Comparison of ENCODE assay signal across 8 cellular contexts in genomic region chr12:100138048-100138907, GRCh38. TPM values are rescaled to one million over a fixed set of nuclear protein-coding genes. Genes with fewer than 3 reads are reported as not detected.
DNase-seq lines count a peak whose midpoint lies in the region; ATAC-seq and TF ChIP-seq lines count a peak whose summit lies in the region.

No MANE protein-coding gene starts in this region.

- no peaks in the 10 kb centered on the region for H3K27me3 Mint-ChIP-seq in H9 (ENCODE audit: low read depth)

- no peak overlapping the region for H2BK12ac ChIP-seq in H9 (ENCODE audit: insufficient read length, low read depth, low read length)

- no peaks in the 10 kb centered on the region for H3K27me3 ChIP-seq in GM06990 (replicated peaks; ENCODE audit: control insufficient read depth, insufficient read depth, low read length)
- no peaks in the 10 kb centered on the region for H3K27me3 ChIP-seq in H9 (ENCODE audit: insufficient read depth, low read length)
- H3K27me3 ChIP-seq in kidney epithelial cell (ENCODE audit: control insufficient read depth, insufficient read depth, low read length), result no peaks in the 10 kb centered on the region

- no peak overlapping the region for H3K56ac ChIP-seq in H9 (ENCODE audit: insufficient read length, low read depth, low read length)

- H3K36me3 Mint-ChIP-seq in H9 (ENCODE audit: insufficient read depth in 1 of 3, low read depth in 3 of 3), result peaks cover under 1 to 7% (median 2%) of the 10 kb centered on the region in 3 experiments; a peak in 6 of 7 replicates

- peaks cover 28 to 33% of the 10 kb centered on the region in 2 experiments for H3K4me1 Mint-ChIP-seq in H9

- H3K4me3 ChIP-seq in GM06990 (replicated peaks; ENCODE audit: low read depth, low read length) (no peak overlapping the region; the same call in 1 of the 2 replicates), kidney epithelial cell (ENCODE audit: low read depth, low read length) (no peak overlapping the region)

- H3K14ac ChIP-seq in H9 (ENCODE audit: insufficient read depth, low read length), result no peak overlapping the region

- no peak overlapping the region for H3K9ac ChIP-seq in H9 (ENCODE audit: extremely low read depth, insufficient read length, low read length)

- peaks cover 6% of the 10 kb centered on the region for H3K23me2 ChIP-seq in H9 (ENCODE audit: insufficient read length, low read depth, low read length, poor library complexity, severe bottlenecking)

- no CpG with 5 or more reads among the region's 9 CpGs for WGBS in H9 (ENCODE audit: extremely low coverage, insufficient read length, low lambda C conversion rate)

- TF ChIP-seq CTCF in GM06990 (IDR thresholded peaks at IDR 0.05; ENCODE audit: insufficient read depth, low read length, poor library complexity, severe bottlenecking), result peak; percentile 44
- peak; percentile 39; the same call in 2 of the 3 replicates for TF ChIP-seq CTCF in H9 (conservative IDR thresholded peaks at IDR 0.05)
- peak; percentile 53 for TF ChIP-seq CTCF in kidney epithelial cell (IDR thresholded peaks at IDR 0.05; ENCODE audit: insufficient read depth, low read length, poor library complexity, severe bottlenecking)

- no peak overlapping the region for H4K8ac ChIP-seq in H9 (replicated peaks; ENCODE audit: insufficient read length, low read depth, low read length)

- H3K23ac ChIP-seq in H9 (ENCODE audit: insufficient read length, low read depth, low read length), result no peak overlapping the region

- H2BK15ac ChIP-seq in H9 (ENCODE audit: low read depth, low read length), result no peak overlapping the region

- H4K91ac ChIP-seq in H9 (ENCODE audit: insufficient read length, low read depth, low read length), result no peak overlapping the region

- no peak overlapping the region for H4K5ac ChIP-seq in H9 (ENCODE audit: insufficient read length, low read depth, low read length)

- no peak overlapping the region for H2BK20ac ChIP-seq in H9 (ENCODE audit: low read depth, low read length, poor library complexity, severe bottlenecking)

- no peak overlapping the region for H3T11ph ChIP-seq in H9 (ENCODE audit: low read length)

- ATAC-seq in activated CD4-positive, CD25-positive, alpha-beta regulatory T cell treated with anti-CD3 and anti-CD28 coated beads, Interleukin-2, amount 50 U/mL, for 24 hours, result no peak

- H3K36me3 ChIP-seq in GM06990 (ENCODE audit: control insufficient read depth, insufficient read depth, low read length), result no peaks in the 10 kb centered on the region
- H3K36me3 ChIP-seq in kidney epithelial cell (ENCODE audit: control insufficient read depth, insufficient read depth, low read length), result no peaks in the 10 kb centered on the region

- H3K4me1 ChIP-seq in H9 (ENCODE audit: insufficient read depth, low read length), result no peaks in the 10 kb centered on the region

- no peak overlapping the region; a peak in 1 of 7 replicates for H3K27ac Mint-ChIP-seq in H9

- DNase-seq in GM06990 (ENCODE audit: extremely low read depth, insufficient read length), result no peak
- DNase-seq in H9, result no peak
- peak; percentile 3 for DNase-seq in SW480 (ENCODE audit: low spot score)
- no peak for DNase-seq in kidney epithelial cell (ENCODE audit: low read depth)
- DNase-seq in epidermal melanocyte (ENCODE audit: insufficient read length, low spot score), result no peak
- no peak for DNase-seq in GOT3 (lab: John Stamatoyannopoulos, UW)
- DNase-seq in HK-2 (ENCODE audit: unreplicated experiment), result no peak

- no peaks in the 10 kb centered on the region for H3K9me3 ChIP-seq in H9 (ENCODE audit: control insufficient read depth, low read depth, low read length)

- H3K79me1 ChIP-seq in H9 (ENCODE audit: insufficient read depth, low read depth, low read length, poor library complexity, severe bottlenecking), result no peaks in the 10 kb centered on the region

- no peaks in the 10 kb centered on the region for H4K20me1 ChIP-seq in H9 (ENCODE audit: control insufficient read depth, insufficient read depth, insufficient read length)

- H3K9me3 Mint-ChIP-seq in H9, result peaks cover 0 to under 1% of the 10 kb centered on the region in 2 experiments

- H3K18ac ChIP-seq in H9 (ENCODE audit: insufficient read length, low read depth, low read length), result no peak overlapping the region

- H3K4me3 Mint-ChIP-seq in H9, result no peak overlapping the region

- H3K4me2 ChIP-seq in H9 (ENCODE audit: insufficient read depth, insufficient read length, low read length), result no peak overlapping the region

- no peak overlapping the region for H2BK120ac ChIP-seq in H9 (ENCODE audit: low read depth, low read length, poor library complexity, severe bottlenecking)

- H3K79me2 ChIP-seq in H9 (ENCODE audit: insufficient read depth, low read length), result peaks cover 8% of the 10 kb centered on the region; the same call in 1 of the 2 replicates

- no peak overlapping the region for H3K27ac ChIP-seq in H9 (ENCODE audit: insufficient read length, low read depth, low read length)

- no peak overlapping the region for H2AK5ac ChIP-seq in H9 (ENCODE audit: insufficient read length, low read length)

- no peak overlapping the region for H3K4ac ChIP-seq in H9 (ENCODE audit: low read depth, low read length)

- H2AFZ ChIP-seq in H9 (ENCODE audit: low read length), result no peak overlapping the region

- no peak overlapping the region for H2BK5ac ChIP-seq in H9 (ENCODE audit: insufficient read length, low read length)

RNA-seq across cellular contexts. Expression of gene BLTP3B, which starts 4.4 kb away (rescaled TPM):
- total RNA-seq in H9 (2021) (20.7 and 23.9 TPM in 2 replicates), kidney epithelial cell (11.0 and 11.6 TPM in 2 replicates)
